36 cellular contexts compared by ENCODE assay signal in the genomic region with DNA sequence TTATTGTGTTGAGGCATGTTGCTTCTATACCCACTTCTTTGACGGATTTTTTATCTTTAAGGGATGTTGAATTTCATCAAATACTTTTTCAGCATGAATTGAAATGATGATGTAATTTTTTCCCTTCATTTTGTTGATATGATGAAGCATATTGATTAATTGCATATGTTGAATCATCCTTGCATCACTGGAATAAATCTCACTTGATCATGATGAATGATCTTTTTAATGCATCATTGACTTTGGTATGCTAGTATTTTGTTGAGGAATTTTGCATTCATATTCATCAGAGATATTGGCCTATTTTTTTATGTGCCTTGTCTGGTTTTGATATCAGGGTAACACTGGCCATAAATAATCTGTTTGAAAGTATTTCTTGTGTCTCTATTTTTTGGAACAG.
"Had no signal": no experiment of that assay in that cellular context is flagged by ENCODE, and none has a peak within 500 bp of the region (broad histone marks: within the 10 kb centered on the region; RNA-seq: fewer than 3 reads in every experiment).

No MANE protein-coding gene starts in this region.

- H3K27me3 ChIP-seq: MG63 had no signal

- H3K36me3 ChIP-seq: MG63 had no signal

- H3K9me3 ChIP-seq: MG63 had no signal

- H3K4me3 ChIP-seq: MG63 had no signal

- DNase-seq: Karpas-422, Kasumi-1, MG63, MM.1S, MV-4-11, NCI-H1048, NCI-H1092, NCI-H1092 treated with DMSO at 0.1 percent for 48 hours, NCI-H1105, NCI-H1105 treated with DMSO at 0.1 percent for 48 hours, NCI-H1417, NCI-H1417 treated with DMSO at 0.1 percent for 48 hours, NCI-H1436, NCI-H1436 treated with DMSO at 0.1 percent for 48 hours, NCI-H146, NCI-H1694, NCI-H1694 treated with DMSO at 0.1 percent for 48 hours, NCI-H187, NCI-H187 treated with DMSO at 0.1 percent for 48 hours, NCI-H1930, NCI-H2029, NCI-H2029 treated with DMSO at 0.1 percent for 48 hours, NCI-H2081, NCI-H2081 treated with DMSO at 0.1 percent for 48 hours, NCI-H2107, NCI-H2171, NCI-H2171 treated with DMSO at 0.1 percent for 48 hours, NCI-H2227 treated with DMSO at 0.1 percent for 48 hours, NCI-H226, NCI-H345, NCI-H446, NCI-H446 treated with DMSO at 0.1 percent for 48 hours, NCI-H510A, NCI-H510A treated with DMSO at 0.1 percent for 48 hours, NCI-H524, NCI-H524 treated with DMSO at 0.1 percent for 48 hours had no signal
